ENCODE assay signal across 2 cellular contexts in the genomic region with DNA sequence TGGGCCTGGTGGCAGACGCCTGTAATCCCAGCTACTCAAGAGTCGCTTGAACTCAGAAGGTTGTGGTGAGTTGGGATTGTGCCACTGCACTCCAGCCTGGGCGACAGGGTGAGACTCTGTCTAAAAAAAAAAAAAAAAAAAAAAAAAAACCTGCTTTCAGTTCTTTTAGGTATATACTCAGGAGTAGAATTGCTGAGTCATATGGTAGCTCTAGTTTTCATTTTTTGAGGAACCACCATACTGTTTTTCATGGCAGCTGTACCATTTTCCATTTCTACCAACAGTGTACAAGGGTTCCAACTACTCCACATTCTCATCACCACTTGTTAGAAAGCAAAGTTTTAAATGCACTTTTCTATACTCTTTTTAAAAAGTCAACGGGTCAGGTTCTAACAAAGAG.
A peak's percentile ranks its signal among the peaks of the same experiment; 100 is the strongest.
TF ChIP-seq lines count a peak whose summit lies in the region.

No MANE protein-coding gene starts in this region.

TF ChIP-seq in A549, 52 proteins besides CTCF, POLR2A, EP300 and RAD21 (continued from another document):
- TF ChIP-seq, protein P1, sequence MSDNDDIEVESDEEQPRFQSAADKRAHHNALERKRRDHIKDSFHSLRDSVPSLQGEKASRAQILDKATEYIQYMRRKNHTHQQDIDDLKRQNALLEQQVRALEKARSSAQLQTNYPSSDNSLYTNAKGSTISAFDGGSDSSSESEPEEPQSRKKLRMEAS (IDR thresholded peaks at IDR 0.05) = no peak
- peak; percentile 61 for TF ChIP-seq MAFK (IDR thresholded peaks at IDR 0.05; ENCODE audit: partially characterized antibody)
- no peak for TF ChIP-seq EHMT2 (IDR thresholded peaks at IDR 0.05; ENCODE audit: low read depth)
- TF ChIP-seq RFX5 (IDR thresholded peaks at IDR 0.05) = no peak
- no peak for TF ChIP-seq TFCP2L1 (CRISPR knock-in tag; IDR thresholded peaks at IDR 0.05)
- no peak for TF ChIP-seq ZSCAN20 (CRISPR knock-in tag; IDR thresholded peaks at IDR 0.05)
- TF ChIP-seq FOSB (CRISPR knock-in tag; IDR thresholded peaks at IDR 0.05) = no peak
TF ChIP-seq in A549: peak in this region for 2.

TF ChIP-seq in GM12878, 131 proteins besides CTCF, POLR2A, EP300 and RAD21 (continued from another document):
- TF ChIP-seq, protein P2, sequence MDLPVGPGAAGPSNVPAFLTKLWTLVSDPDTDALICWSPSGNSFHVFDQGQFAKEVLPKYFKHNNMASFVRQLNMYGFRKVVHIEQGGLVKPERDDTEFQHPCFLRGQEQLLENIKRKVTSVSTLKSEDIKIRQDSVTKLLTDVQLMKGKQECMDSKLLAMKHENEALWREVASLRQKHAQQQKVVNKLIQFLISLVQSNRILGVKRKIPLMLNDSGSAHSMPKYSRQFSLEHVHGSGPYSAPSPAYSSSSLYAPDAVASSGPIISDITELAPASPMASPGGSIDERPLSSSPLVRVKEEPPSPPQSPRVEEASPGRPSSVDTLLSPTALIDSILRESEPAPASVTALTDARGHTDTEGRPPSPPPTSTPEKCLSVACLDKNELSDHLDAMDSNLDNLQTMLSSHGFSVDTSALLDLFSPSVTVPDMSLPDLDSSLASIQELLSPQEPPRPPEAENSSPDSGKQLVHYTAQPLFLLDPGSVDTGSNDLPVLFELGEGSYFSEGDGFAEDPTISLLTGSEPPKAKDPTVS (IDR thresholded peaks at IDR 0.05; ENCODE audit: low read depth, low read length) = no peak
